ENCODE assay signal across 19 cellular contexts in genomic region chr1:8416857-8417256, GRCh38.
DNase-seq lines count a peak whose midpoint lies in the region; ATAC-seq and TF ChIP-seq lines count a peak whose summit lies in the region.
"Had no signal": no experiment of that assay in that cellular context is flagged by ENCODE, and none has a peak within 500 bp of the region (broad histone marks: within the 10 kb centered on the region; RNA-seq: fewer than 3 reads in every experiment).

No MANE protein-coding gene starts in this region.

- H3K9me3 Mint-ChIP-seq in activated naive CD4-positive, alpha-beta T cell treated with anti-CD3 and anti-CD28 coated beads, Interleukin-2, amount 50 U/mL, for 24 hours = no peaks in the 10 kb centered on the region
- H3K9me3 Mint-ChIP-seq in mesothelial cell of epicardium = no peaks in the 10 kb centered on the region
- H3K9me3 Mint-ChIP-seq in activated T-helper 1 cell treated with anti-CD3 and anti-CD28 coated beads, Interleukin-12 subunit alpha, Interleukin-12 subunit beta, Interleukin-2, Interleukin-4 antibody, amounts not matched to agents 30 ng/mL and 10 ng/mL and 1 ng/mL, durations not matched to agents 14 hours and 24 hours and 36 hours = no peaks in the 10 kb centered on the region
- H3K9me3 Mint-ChIP-seq: activated B cell treated with CpG ODN at 0.5 μM for 24 hours; activated naive CD4-positive, alpha-beta T cell treated with anti-CD3 and anti-CD28 coated beads for 36 hours had no signal

- no peak for ATAC-seq in upper lobe of left lung (ENCODE audit: low FRiP score in 2 of 2)
- ATAC-seq in GM21360 (IDR thresholded peaks at IDR 0.05; ENCODE audit: unreplicated experiment) = no peak

- H3K27ac Mint-ChIP-seq in activated naive CD4-positive, alpha-beta T cell treated with anti-CD3 and anti-CD28 coated beads, Interleukin-2, amount 50 U/mL, for 24 hours = peak overlapping the region; percentile 84
- peak overlapping the region; percentile 47 for H3K27ac Mint-ChIP-seq in mesothelial cell of epicardium
- H3K27ac Mint-ChIP-seq in activated T-helper 1 cell treated with anti-CD3 and anti-CD28 coated beads, Interleukin-12 subunit alpha, Interleukin-12 subunit beta, Interleukin-2, Interleukin-4 antibody, amounts not matched to agents 30 ng/mL and 10 ng/mL and 1 ng/mL, durations not matched to agents 14 hours and 24 hours and 36 hours = no peak overlapping the region

- peak overlapping the region in 1 of 2 donors; percentile 57 for H3K27ac ChIP-seq in coronary artery
- H3K27ac ChIP-seq in upper lobe of left lung = peak overlapping the region; percentile 13 to 99 (median 42)
- H3K27ac ChIP-seq: PC-9 had no signal

- no peak for TF ChIP-seq CTCF in coronary artery (IDR thresholded peaks at IDR 0.05)
- TF ChIP-seq CTCF in mesothelial cell of epicardium (IDR thresholded peaks at IDR 0.05; ENCODE audit: unreplicated experiment) = no peak
- TF ChIP-seq CTCF in upper lobe of left lung (IDR thresholded peaks at IDR 0.05) = no peak

- peak overlapping the region; percentile 22 for H3K4me3 ChIP-seq in coronary artery
- H3K4me3 ChIP-seq in upper lobe of left lung = no peak overlapping the region
- H3K4me3 ChIP-seq: PC-9 had no signal

- no peak for DNase-seq in activated naive CD4-positive, alpha-beta T cell treated with anti-CD3 and anti-CD28 coated beads, Interleukin-2, amount 50 U/mL, for 16 hours
- no peak for DNase-seq in coronary artery (ENCODE audit: low spot score)
- DNase-seq in mesothelial cell of epicardium (ENCODE audit: low spot score in 2 of 2, unreplicated experiment in 2 of 2) = no peak
- DNase-seq in upper lobe of left lung = no peak
- DNase-seq in T-helper 2 cell = no peak
- no peak for DNase-seq in activated T-helper 1 cell treated with anti-CD3 and anti-CD28 coated beads, Interleukin-12 subunit alpha, Interleukin-12 subunit beta, Interleukin-2, Interleukin-4 antibody, amounts not matched to agents 30 ng/mL and 10 ng/mL and 1 ng/mL, durations not matched to agents 14 hours and 24 hours and 36 hours (ENCODE audit: low spot score)
- DNase-seq: ACHN; activated B cell treated with CpG ODN at 0.5 μM for 24 hours; activated naive CD4-positive, alpha-beta T cell treated with anti-CD3 and anti-CD28 coated beads for 36 hours; Caco-2; effector CD8-positive, alpha-beta T cell; midbrain; NCI-H187; NCI-H524; PC-9; SW 1271 had no signal

- H3K9me3 ChIP-seq in upper lobe of left lung = no peaks in the 10 kb centered on the region
- H3K9me3 ChIP-seq: breast epithelium, Caco-2 had no signal

- peaks cover 32% of the 10 kb centered on the region for H3K4me1 Mint-ChIP-seq in activated naive CD4-positive, alpha-beta T cell treated with anti-CD3 and anti-CD28 coated beads, Interleukin-2, amount 50 U/mL, for 24 hours
- H3K4me1 Mint-ChIP-seq in mesothelial cell of epicardium = peaks cover 35% of the 10 kb centered on the region
- H3K4me1 Mint-ChIP-seq in activated T-helper 1 cell treated with anti-CD3 and anti-CD28 coated beads, Interleukin-12 subunit alpha, Interleukin-12 subunit beta, Interleukin-2, Interleukin-4 antibody, amounts not matched to agents 30 ng/mL and 10 ng/mL and 1 ng/mL, durations not matched to agents 14 hours and 24 hours and 36 hours (ENCODE audit: low read depth) = peaks cover 18% of the 10 kb centered on the region

- H3K27me3 Mint-ChIP-seq in activated naive CD4-positive, alpha-beta T cell treated with anti-CD3 and anti-CD28 coated beads, Interleukin-2, amount 50 U/mL, for 24 hours = no peaks in the 10 kb centered on the region
- H3K27me3 Mint-ChIP-seq in mesothelial cell of epicardium (ENCODE audit: low read depth) = no peaks in the 10 kb centered on the region
- no peaks in the 10 kb centered on the region for H3K27me3 Mint-ChIP-seq in activated T-helper 1 cell treated with anti-CD3 and anti-CD28 coated beads, Interleukin-12 subunit alpha, Interleukin-12 subunit beta, Interleukin-2, Interleukin-4 antibody, amounts not matched to agents 30 ng/mL and 10 ng/mL and 1 ng/mL, durations not matched to agents 14 hours and 24 hours and 36 hours (ENCODE audit: insufficient read depth)
- H3K27me3 Mint-ChIP-seq: activated B cell treated with CpG ODN at 0.5 μM for 24 hours had no signal

- no peak for TF ChIP-seq EP300 in upper lobe of left lung (IDR thresholded peaks at IDR 0.05)

- peaks cover 0 to 42% (median 9%) of the 10 kb centered on the region in 4 donors for H3K36me3 ChIP-seq in upper lobe of left lung
- H3K36me3 ChIP-seq: breast epithelium had no signal

- intact Hi-C loops in activated T-helper 1 cell treated with anti-CD3 and anti-CD28 coated beads, Interleukin-12 subunit alpha, Interleukin-12 subunit beta, Interleukin-2, Interleukin-4 antibody, amounts not matched to agents 30 ng/mL and 10 ng/mL and 1 ng/mL, durations not matched to agents 14 hours and 24 hours and 36 hours (cut with micrococcal nuclease) = no loop called here

- WGBS in upper lobe of left lung, 2 donors = 49 to 54% methylated on average over 4 of the region's 4 CpGs

- peaks cover 75 to 85% (median 83%) of the 10 kb centered on the region in 4 donors for H3K4me1 ChIP-seq in upper lobe of left lung

- no peaks in the 10 kb centered on the region for H3K27me3 ChIP-seq in upper lobe of left lung
- H3K27me3 ChIP-seq: breast epithelium had no signal

- H3K36me3 Mint-ChIP-seq in activated naive CD4-positive, alpha-beta T cell treated with anti-CD3 and anti-CD28 coated beads, Interleukin-2, amount 50 U/mL, for 24 hours = peaks cover 23% of the 10 kb centered on the region
- peaks cover 18% of the 10 kb centered on the region for H3K36me3 Mint-ChIP-seq in mesothelial cell of epicardium
- H3K36me3 Mint-ChIP-seq in activated T-helper 1 cell treated with anti-CD3 and anti-CD28 coated beads, Interleukin-12 subunit alpha, Interleukin-12 subunit beta, Interleukin-2, Interleukin-4 antibody, amounts not matched to agents 30 ng/mL and 10 ng/mL and 1 ng/mL, durations not matched to agents 14 hours and 24 hours and 36 hours (ENCODE audit: low read depth) = peaks cover 35% of the 10 kb centered on the region

- H3K4me3 Mint-ChIP-seq in activated naive CD4-positive, alpha-beta T cell treated with anti-CD3 and anti-CD28 coated beads, Interleukin-2, amount 50 U/mL, for 24 hours = no peak overlapping the region
- no peak overlapping the region for H3K4me3 Mint-ChIP-seq in mesothelial cell of epicardium
- H3K4me3 Mint-ChIP-seq in activated T-helper 1 cell treated with anti-CD3 and anti-CD28 coated beads, Interleukin-12 subunit alpha, Interleukin-12 subunit beta, Interleukin-2, Interleukin-4 antibody, amounts not matched to agents 30 ng/mL and 10 ng/mL and 1 ng/mL, durations not matched to agents 14 hours and 24 hours and 36 hours = no peak overlapping the region
- H3K4me3 Mint-ChIP-seq: activated B cell treated with CpG ODN at 0.5 μM for 24 hours had no signal

- TF ChIP-seq POLR2A in upper lobe of left lung (IDR thresholded peaks at IDR 0.05) = no peak
